In the genomic region with DNA sequence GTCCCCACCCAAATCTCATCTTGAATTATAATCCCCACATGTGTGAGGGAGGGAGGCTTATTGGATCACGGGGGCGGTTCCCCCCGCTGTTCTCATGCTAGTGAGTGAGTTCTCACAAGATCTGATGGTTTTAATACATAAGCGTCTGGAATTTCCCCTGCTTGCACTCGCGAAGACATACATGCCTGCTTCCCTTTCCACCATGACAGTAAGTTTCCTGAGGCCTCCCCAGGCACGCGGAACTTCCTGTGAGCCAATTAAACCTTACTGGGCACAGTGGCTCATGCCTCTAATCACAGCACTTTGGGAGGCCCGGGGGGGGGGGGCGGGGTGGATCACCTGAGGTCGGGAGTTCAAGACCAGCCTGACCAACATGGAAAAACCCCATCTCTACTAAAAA, we compare ENCODE assay signal across 22 cellular contexts.
"Had no signal": no experiment of that assay in that cellular context is flagged by ENCODE, and none has a peak within 500 bp of the region (broad histone marks: within the 10 kb centered on the region; RNA-seq: fewer than 3 reads in every experiment).

No MANE protein-coding gene starts in this region.

- FAIRE-seq: HepG2, K562, RCC 7860 had no signal

- H3K27ac Mint-ChIP-seq: IgD-negative memory B cell had no signal

- H3K9me3 ChIP-seq: SK-N-SH had no signal

- H3K4me2 ChIP-seq: KMS-11, SK-N-SH had no signal

- H3K27ac ChIP-seq: KMS-11 had no signal

- ATAC-seq: HepG2, K562 had no signal

- H3K4me3 Mint-ChIP-seq: IgD-negative memory B cell had no signal

- H3K27me3 Mint-ChIP-seq: IgD-negative memory B cell had no signal

- DNase-seq: Kasumi-1, MM.1S, NCI-H1092 treated with DMSO at 0.1 percent for 48 hours, NCI-H1436, NCI-H1694, NCI-H187 treated with DMSO at 0.1 percent for 48 hours, NCI-H2029 treated with DMSO at 0.1 percent for 48 hours, NCI-H2171 treated with DMSO at 0.1 percent for 48 hours, NCI-H345, NCI-H446 treated with DMSO at 0.1 percent for 48 hours, NCI-H510A treated with DMSO at 0.1 percent for 48 hours, NCI-H526, Right ventricle myocardium superior, RPMI8226, SIG-M5, SK-N-SH, SW 1271 had no signal

- H3K4me3 ChIP-seq: K562 had no signal
